Comparison of ENCODE assay signal across 34 cellular contexts in the genomic region with DNA sequence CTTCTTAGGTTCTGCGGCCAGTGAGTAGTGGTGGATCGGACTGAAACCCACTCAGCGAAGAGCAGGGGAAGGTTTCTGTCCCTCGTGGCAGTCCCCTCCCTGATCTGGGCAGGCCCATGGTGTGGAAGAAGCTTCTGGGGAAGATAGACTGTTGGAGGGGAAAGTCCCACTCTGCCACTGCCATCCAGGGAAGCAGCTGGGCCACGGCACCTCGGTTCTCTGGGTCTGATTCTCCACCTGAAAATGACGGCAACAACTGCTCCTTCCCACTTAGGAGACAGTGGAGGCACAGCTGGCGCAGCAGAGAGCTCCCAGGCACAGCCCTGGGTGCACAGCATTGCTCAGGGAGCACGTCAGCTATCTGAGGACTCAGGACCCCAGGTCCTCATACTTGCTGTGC.
"Had no signal": no experiment of that assay in that cellular context is flagged by ENCODE, and none has a peak within 500 bp of the region (broad histone marks: within the 10 kb centered on the region; RNA-seq: fewer than 3 reads in every experiment).

No MANE protein-coding gene starts in this region.

- DNase-seq: activated B cell treated with CpG ODN at 0.5 μM for 24 hours; activated CD4-positive, alpha-beta memory T cell treated with anti-CD3 and anti-CD28 coated beads, Interleukin-2, amount 10 ng/mL, durations not matched to agents 7 days and 5 days; activated CD4-positive, alpha-beta T cell treated with anti-CD3 and anti-CD28 coated beads for 4 hours; activated CD4-positive, alpha-beta T cell treated with anti-CD3 and anti-CD28 coated beads, Interleukin-2, amount 10 ng/mL, durations not matched to agents 24 days and 14 days; activated CD4-positive, alpha-beta T cell treated with anti-CD3 and anti-CD28 coated beads, Interleukin-2, amount 50 U/mL, for 1 hour; activated CD4-positive, alpha-beta T cell treated with anti-CD3 and anti-CD28 coated beads, Interleukin-2, amount 50 U/mL, for 4 hours; activated CD4-positive, CD25-positive, alpha-beta regulatory T cell treated with anti-CD3 and anti-CD28 coated beads, Interleukin-2, amount 50 U/mL, for 72 hours; activated CD8-positive, alpha-beta memory T cell treated with anti-CD3 and anti-CD28 coated beads for 24 hours; activated CD8-positive, alpha-beta memory T cell treated with anti-CD3 and anti-CD28 coated beads, Interleukin-2, amount 10 ng/mL, durations not matched to agents 7 days and 5 days; activated CD8-positive, alpha-beta memory T cell treated with anti-CD3 and anti-CD28 coated beads, Interleukin-2, amount 50 U/mL, for 48 hours; activated CD8-positive, alpha-beta T cell treated with anti-CD3 and anti-CD28 coated beads, Interleukin-2, amount 10 ng/mL, durations not matched to agents 7 days and 5 days; activated gamma-delta T cell; activated naive CD4-positive, alpha-beta T cell treated with anti-CD3 and anti-CD28 coated beads, Interleukin-2, amount 10 ng/mL, durations not matched to agents 7 days and 5 days; activated naive CD4-positive, alpha-beta T cell treated with Interleukin-2 at 50 U/mL for 16 hours; activated naive CD8-positive, alpha-beta T cell treated with anti-CD3 and anti-CD28 coated beads, Interleukin-2, amount 10 ng/mL, durations not matched to agents 7 days and 5 days; activated naive CD8-positive, alpha-beta T cell treated with anti-CD3 and anti-CD28 coated beads, Interleukin-2, amount 50 U/mL, for 24 hours; activated T-cell treated with anti-CD3 and anti-CD28 coated beads, Interleukin-2, amount 50 U/mL, for 24 hours; activated T-cell treated with anti-CD3 and anti-CD28 coated beads, Interleukin-2, amount 50 U/mL, for 48 hours; cerebellar nuclear complex; T-helper 1 cell; T-helper 2 cell; T-helper 9 cell had no signal

- H3K36me3 Mint-ChIP-seq: activated CD8-positive, alpha-beta memory T cell treated with anti-CD3 and anti-CD28 coated beads, Interleukin-2, amount 10 ng/mL, durations not matched to agents 7 days and 5 days; activated naive CD4-positive, alpha-beta T cell treated with anti-CD3 and anti-CD28 coated beads, Interleukin-2, amount 10 ng/mL, durations not matched to agents 7 days and 5 days; activated naive CD4-positive, alpha-beta T cell treated with anti-CD3 and anti-CD28 coated beads, Interleukin-2, amount 50 U/mL, for 24 hours; activated naive CD8-positive, alpha-beta T cell; activated naive CD8-positive, alpha-beta T cell treated with anti-CD3 and anti-CD28 coated beads, Interleukin-2, amount 10 ng/mL, durations not matched to agents 7 days and 5 days; brain had no signal

- H3K36me3 ChIP-seq: ascending aorta, cardiac muscle cell had no signal

- H3K4me3 Mint-ChIP-seq: activated B cell treated with CpG ODN at 0.5 μM for 24 hours; activated CD4-positive, alpha-beta memory T cell treated with anti-CD3 and anti-CD28 coated beads, Interleukin-2, amount 10 ng/mL, durations not matched to agents 7 days and 5 days; activated CD4-positive, alpha-beta T cell treated with anti-CD3 and anti-CD28 coated beads, Interleukin-2, amount 10 ng/mL, durations not matched to agents 24 days and 14 days; activated CD8-positive, alpha-beta memory T cell treated with anti-CD3 and anti-CD28 coated beads, Interleukin-2, amount 10 ng/mL, durations not matched to agents 7 days and 5 days; activated CD8-positive, alpha-beta T cell treated with anti-CD3 and anti-CD28 coated beads, Interleukin-2, amount 10 ng/mL, durations not matched to agents 7 days and 5 days; activated naive CD4-positive, alpha-beta T cell treated with anti-CD3 and anti-CD28 coated beads, Interleukin-2, amount 10 ng/mL, durations not matched to agents 7 days and 5 days; activated naive CD4-positive, alpha-beta T cell treated with anti-CD3 and anti-CD28 coated beads, Interleukin-2, amount 50 U/mL, for 24 hours; activated naive CD8-positive, alpha-beta T cell; activated naive CD8-positive, alpha-beta T cell treated with anti-CD3 and anti-CD28 coated beads, Interleukin-2, amount 10 ng/mL, durations not matched to agents 7 days and 5 days; activated naive CD8-positive, alpha-beta T cell treated with anti-CD3 and anti-CD28 coated beads, Interleukin-2, amount 50 U/mL, for 24 hours; activated T-cell treated with anti-CD3 and anti-CD28 coated beads, Interleukin-2, amount 50 U/mL, for 24 hours; central memory CD8-positive, alpha-beta T cell; T-helper 1 cell treated with Interleukin-12 subunit alpha and Interleukin-12 subunit beta and Interleukin-4 antibody, amounts not matched to agents 30 μg/mL and 1 μg/mL, for 36 hours; T-helper 2 cell treated with Interferon-gamma antibody and Interleukin-4, amounts not matched to agents 5 μg/mL and 100 μg/mL, for 36 hours had no signal

- H3K9me3 Mint-ChIP-seq: activated B cell treated with CpG ODN at 0.5 μM for 24 hours; activated CD4-positive, alpha-beta memory T cell treated with anti-CD3 and anti-CD28 coated beads, Interleukin-2, amount 10 ng/mL, durations not matched to agents 7 days and 5 days; activated CD4-positive, alpha-beta T cell treated with anti-CD3 and anti-CD28 coated beads, Interleukin-2, amount 10 ng/mL, durations not matched to agents 24 days and 14 days; activated naive CD4-positive, alpha-beta T cell treated with anti-CD3 and anti-CD28 coated beads, Interleukin-2, amount 10 ng/mL, durations not matched to agents 7 days and 5 days; activated naive CD4-positive, alpha-beta T cell treated with anti-CD3 and anti-CD28 coated beads, Interleukin-2, amount 50 U/mL, for 24 hours; activated naive CD8-positive, alpha-beta T cell treated with anti-CD3 and anti-CD28 coated beads, Interleukin-2, amount 10 ng/mL, durations not matched to agents 7 days and 5 days; activated naive CD8-positive, alpha-beta T cell treated with anti-CD3 and anti-CD28 coated beads, Interleukin-2, amount 50 U/mL, for 24 hours; activated T-cell treated with anti-CD3 and anti-CD28 coated beads, Interleukin-2, amount 50 U/mL, for 24 hours; activated T-helper 2 cell treated with anti-CD3 and anti-CD28 coated beads, Interferon-gamma antibody, Interleukin-2, Interleukin-4, amounts not matched to agents 10 μg/mL and 5 μg/mL and 100 μg/mL, durations not matched to agents 14 hours and 24 hours and 36 hours; brain; central memory CD8-positive, alpha-beta T cell; T-helper 1 cell treated with Interleukin-12 subunit alpha and Interleukin-12 subunit beta and Interleukin-4 antibody, amounts not matched to agents 30 μg/mL and 1 μg/mL, for 36 hours; T-helper 2 cell treated with Interferon-gamma antibody and Interleukin-4, amounts not matched to agents 5 μg/mL and 100 μg/mL, for 36 hours had no signal

- H3K27ac Mint-ChIP-seq: activated B cell treated with CpG ODN at 0.5 μM for 24 hours; activated CD4-positive, alpha-beta memory T cell treated with anti-CD3 and anti-CD28 coated beads, Interleukin-2, amount 10 ng/mL, durations not matched to agents 7 days and 5 days; activated CD4-positive, alpha-beta T cell treated with anti-CD3 and anti-CD28 coated beads, Interleukin-2, amount 10 ng/mL, durations not matched to agents 24 days and 14 days; activated CD8-positive, alpha-beta memory T cell treated with anti-CD3 and anti-CD28 coated beads, Interleukin-2, amount 10 ng/mL, durations not matched to agents 7 days and 5 days; activated CD8-positive, alpha-beta T cell treated with anti-CD3 and anti-CD28 coated beads, Interleukin-2, amount 10 ng/mL, durations not matched to agents 7 days and 5 days; activated naive CD4-positive, alpha-beta T cell treated with anti-CD3 and anti-CD28 coated beads, Interleukin-2, amount 10 ng/mL, durations not matched to agents 7 days and 5 days; activated naive CD4-positive, alpha-beta T cell treated with anti-CD3 and anti-CD28 coated beads, Interleukin-2, amount 50 U/mL, for 24 hours; activated naive CD8-positive, alpha-beta T cell; activated naive CD8-positive, alpha-beta T cell treated with anti-CD3 and anti-CD28 coated beads, Interleukin-2, amount 10 ng/mL, durations not matched to agents 7 days and 5 days; activated naive CD8-positive, alpha-beta T cell treated with anti-CD3 and anti-CD28 coated beads, Interleukin-2, amount 50 U/mL, for 24 hours; activated T-cell treated with anti-CD3 and anti-CD28 coated beads, Interleukin-2, amount 50 U/mL, for 24 hours; activated T-helper 2 cell treated with anti-CD3 and anti-CD28 coated beads, Interferon-gamma antibody, Interleukin-2, Interleukin-4, amounts not matched to agents 10 μg/mL and 5 μg/mL and 100 μg/mL, durations not matched to agents 14 hours and 24 hours and 36 hours; T-helper 1 cell treated with Interleukin-12 subunit alpha and Interleukin-12 subunit beta and Interleukin-4 antibody, amounts not matched to agents 30 μg/mL and 1 μg/mL, for 36 hours; T-helper 2 cell treated with Interferon-gamma antibody and Interleukin-4, amounts not matched to agents 5 μg/mL and 100 μg/mL, for 36 hours had no signal

- FAIRE-seq: bronchial epithelial cell, TTC549 had no signal

- H3K4me3 ChIP-seq: ascending aorta, cardiac muscle cell had no signal

- H3K27me3 ChIP-seq: ascending aorta, cardiac muscle cell had no signal

- H3K4me1 ChIP-seq: ascending aorta had no signal

- H3K9me3 ChIP-seq: ascending aorta had no signal

- H3K4me1 Mint-ChIP-seq: activated B cell treated with CpG ODN at 0.5 μM for 24 hours; activated CD4-positive, alpha-beta memory T cell treated with anti-CD3 and anti-CD28 coated beads, Interleukin-2, amount 10 ng/mL, durations not matched to agents 7 days and 5 days; activated CD4-positive, alpha-beta T cell treated with anti-CD3 and anti-CD28 coated beads, Interleukin-2, amount 10 ng/mL, durations not matched to agents 24 days and 14 days; activated CD8-positive, alpha-beta memory T cell treated with anti-CD3 and anti-CD28 coated beads, Interleukin-2, amount 10 ng/mL, durations not matched to agents 7 days and 5 days; activated naive CD4-positive, alpha-beta T cell treated with anti-CD3 and anti-CD28 coated beads, Interleukin-2, amount 10 ng/mL, durations not matched to agents 7 days and 5 days; activated naive CD4-positive, alpha-beta T cell treated with anti-CD3 and anti-CD28 coated beads, Interleukin-2, amount 50 U/mL, for 24 hours; activated naive CD8-positive, alpha-beta T cell treated with anti-CD3 and anti-CD28 coated beads, Interleukin-2, amount 10 ng/mL, durations not matched to agents 7 days and 5 days; activated naive CD8-positive, alpha-beta T cell treated with anti-CD3 and anti-CD28 coated beads, Interleukin-2, amount 50 U/mL, for 24 hours; central memory CD8-positive, alpha-beta T cell had no signal

- H3K27ac ChIP-seq: ascending aorta, cardiac muscle cell, VCaP had no signal

- H3K27me3 Mint-ChIP-seq: activated CD4-positive, alpha-beta memory T cell treated with anti-CD3 and anti-CD28 coated beads, Interleukin-2, amount 10 ng/mL, durations not matched to agents 7 days and 5 days; activated naive CD4-positive, alpha-beta T cell treated with anti-CD3 and anti-CD28 coated beads, Interleukin-2, amount 50 U/mL, for 24 hours; activated naive CD8-positive, alpha-beta T cell; activated naive CD8-positive, alpha-beta T cell treated with anti-CD3 and anti-CD28 coated beads, Interleukin-2, amount 10 ng/mL, durations not matched to agents 7 days and 5 days; activated naive CD8-positive, alpha-beta T cell treated with anti-CD3 and anti-CD28 coated beads, Interleukin-2, amount 50 U/mL, for 24 hours had no signal
